1 cellular context compared by ENCODE assay signal in genomic region chr17:69500911-69501429, GRCh38.
TF ChIP-seq lines count a peak whose summit lies in the region.

No MANE protein-coding gene starts in this region.

TF ChIP-seq in IMR-90, 13 proteins besides CTCF, POLR2A, EP300 and RAD21 (continued from another document):
- TF ChIP-seq USF2 (IDR thresholded peaks at IDR 0.05; ENCODE audit: low read depth, low read length) = no peak
- no peak for TF ChIP-seq RFX5 (IDR thresholded peaks at IDR 0.05; ENCODE audit: low read depth, low read length)
- no peak for TF ChIP-seq RCOR1 (IDR thresholded peaks at IDR 0.05; ENCODE audit: insufficient replicate concordance, low read length)
- no peak for TF ChIP-seq MAFK (IDR thresholded peaks at IDR 0.05; ENCODE audit: low read depth, low read length)
- no peak for TF ChIP-seq MAZ (IDR thresholded peaks at IDR 0.05; ENCODE audit: borderline replicate concordance, low read depth, low read length)
